Comparison of ENCODE assay signal across 16 cellular contexts in the genomic region with DNA sequence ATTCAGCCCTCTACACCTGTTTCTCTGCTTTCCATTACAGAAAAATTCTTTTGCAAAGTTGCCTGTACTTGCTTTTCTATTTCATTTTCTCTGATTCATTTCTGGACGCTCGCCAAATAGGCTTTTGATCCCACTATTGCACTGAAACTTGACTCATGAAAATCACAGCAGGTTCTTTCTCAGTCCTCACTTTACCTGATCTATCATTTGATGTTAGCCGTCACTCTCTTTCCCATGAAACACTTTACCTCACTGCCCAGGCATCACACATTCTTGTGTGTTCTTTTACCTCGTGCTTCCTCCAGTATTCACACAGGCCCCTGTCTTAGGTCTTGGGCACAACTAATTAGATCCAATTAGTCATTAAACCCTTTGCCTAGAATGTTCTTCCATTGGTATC.
"Had no signal": no experiment of that assay in that cellular context is flagged by ENCODE, and none has a peak within 500 bp of the region (broad histone marks: within the 10 kb centered on the region; RNA-seq: fewer than 3 reads in every experiment).

No MANE protein-coding gene starts in this region.

- H3K27ac ChIP-seq: brain microvascular endothelial cell, gastroesophageal sphincter, right atrium auricular region, tibial artery, uterus had no signal

- H3K9me3 ChIP-seq: esophagus squamous epithelium, gastroesophageal sphincter, right atrium auricular region, tibial artery, uterus had no signal

- H3K4me3 ChIP-seq: esophagus squamous epithelium, gastroesophageal sphincter, right atrium auricular region, smooth muscle cell, tibial artery, uterus had no signal

- H3K27ac Mint-ChIP-seq: activated CD8-positive, alpha-beta memory T cell treated with anti-CD3 and anti-CD28 coated beads, Interleukin-2, amount 10 ng/mL, durations not matched to agents 7 days and 5 days; activated naive CD8-positive, alpha-beta T cell; activated T-cell treated with anti-CD3 and anti-CD28 coated beads, Interleukin-2, amount 50 U/mL, for 24 hours had no signal

- H3K27me3 ChIP-seq: brain microvascular endothelial cell, esophagus squamous epithelium, gastroesophageal sphincter, right atrium auricular region, tibial artery, uterus had no signal

- H3K36me3 Mint-ChIP-seq: activated CD8-positive, alpha-beta memory T cell treated with anti-CD3 and anti-CD28 coated beads, Interleukin-2, amount 10 ng/mL, durations not matched to agents 7 days and 5 days; activated naive CD8-positive, alpha-beta T cell had no signal

- H3K9me3 Mint-ChIP-seq: activated T-cell treated with anti-CD3 and anti-CD28 coated beads, Interleukin-2, amount 50 U/mL, for 24 hours had no signal

- H3K4me1 Mint-ChIP-seq: activated CD8-positive, alpha-beta memory T cell treated with anti-CD3 and anti-CD28 coated beads, Interleukin-2, amount 10 ng/mL, durations not matched to agents 7 days and 5 days had no signal

- DNase-seq: activated CD4-positive, alpha-beta T cell treated with anti-CD3 and anti-CD28 coated beads, Interleukin-2, amount 50 U/mL, for 48 hours; activated CD8-positive, alpha-beta memory T cell treated with anti-CD3 and anti-CD28 coated beads, Interleukin-2, amount 10 ng/mL, durations not matched to agents 7 days and 5 days; activated effector memory CD4-positive, alpha-beta T cell treated with anti-CD3 and anti-CD28 coated beads, Interleukin-2, amount 50 U/mL, for 16 hours; activated T-cell treated with anti-CD3 and anti-CD28 coated beads, Interleukin-2, amount 50 U/mL, for 24 hours; amygdala; brain microvascular endothelial cell; esophagus squamous epithelium; kidney; left ventricle myocardium superior; tibial artery; uterus had no signal

- H3K4me3 Mint-ChIP-seq: activated CD8-positive, alpha-beta memory T cell treated with anti-CD3 and anti-CD28 coated beads, Interleukin-2, amount 10 ng/mL, durations not matched to agents 7 days and 5 days; activated naive CD8-positive, alpha-beta T cell; activated T-cell treated with anti-CD3 and anti-CD28 coated beads, Interleukin-2, amount 50 U/mL, for 24 hours had no signal

- H3K4me1 ChIP-seq: gastroesophageal sphincter, right atrium auricular region, tibial artery, uterus had no signal

- H3K36me3 ChIP-seq: brain microvascular endothelial cell, esophagus squamous epithelium, gastroesophageal sphincter, right atrium auricular region, tibial artery, uterus had no signal

- ATAC-seq: activated CD4-positive, CD25-positive, alpha-beta regulatory T cell treated with anti-CD3 and anti-CD28 coated beads, Interleukin-2, amount 50 U/mL, for 24 hours; activated CD8-positive, alpha-beta memory T cell treated with anti-CD3 and anti-CD28 coated beads, Interleukin-2, amount 10 ng/mL, durations not matched to agents 7 days and 5 days; gastroesophageal sphincter; left ventricle myocardium superior had no signal

- FAIRE-seq: kidney had no signal
